Comparison of ENCODE assay signal across 26 cellular contexts in the genomic region with DNA sequence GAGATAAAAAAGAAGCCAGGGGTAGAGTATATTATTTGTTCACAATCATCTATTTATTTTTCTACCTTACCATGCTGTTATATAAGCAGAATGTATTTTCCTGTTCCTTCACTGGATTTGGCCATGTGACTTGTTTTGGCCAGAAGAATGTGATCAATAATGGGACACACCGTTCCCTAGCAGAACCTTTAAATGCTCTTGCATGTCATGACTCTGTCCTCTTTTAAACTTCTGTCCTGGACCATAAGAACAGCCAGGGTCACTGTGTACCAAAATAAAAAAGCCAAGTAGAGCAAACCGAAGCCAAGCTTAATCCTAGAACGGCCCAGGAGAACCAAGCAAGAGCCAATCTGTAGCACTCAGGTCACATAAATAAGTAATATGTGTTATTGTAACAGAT.
"Had no signal": no experiment of that assay in that cellular context is flagged by ENCODE, and none has a peak within 500 bp of the region (broad histone marks: within the 10 kb centered on the region; RNA-seq: fewer than 3 reads in every experiment).

No MANE protein-coding gene starts in this region.

- H3K9me3 ChIP-seq: colonic mucosa, esophagus squamous epithelium, gastrocnemius medialis, heart right ventricle, left ventricle myocardium inferior, lower lobe of right lung had no signal

- H3K27ac ChIP-seq: colonic mucosa, epithelial cell of prostate, esophagus squamous epithelium, gastrocnemius medialis, heart right ventricle, left ventricle myocardium inferior, lower lobe of right lung had no signal

- DNase-seq: colonic mucosa; cortex of kidney; effector CD8-positive, alpha-beta T cell; effector memory CD8-positive, alpha-beta T cell; endodermal cell; erythroblast; esophagus squamous epithelium; foreskin fibroblast; foreskin melanocyte; gastrocnemius medialis; glutamatergic neuron; head of caudate nucleus; heart right ventricle; hippocampal formation; left cardiac atrium; left ventricle myocardium inferior; lower lobe of right lung; mucosa of descending colon; naive thymus-derived CD4-positive, alpha-beta T cell had no signal

- H3K27ac Mint-ChIP-seq: dendritic cell treated with granulocyte-macrophage colony-stimulating factor and Interleukin-4, amounts not matched to agents 40 ng/mL and 50 ng/mL, for 4 days; effector memory CD8-positive, alpha-beta T cell; endodermal cell; mesothelial cell of epicardium; naive thymus-derived CD4-positive, alpha-beta T cell had no signal

- H3K36me3 ChIP-seq: colonic mucosa, esophagus squamous epithelium, gastrocnemius medialis, heart right ventricle, left ventricle myocardium inferior, lower lobe of right lung had no signal

- H3K27me3 ChIP-seq: colonic mucosa, esophagus squamous epithelium, gastrocnemius medialis, heart right ventricle had no signal

- H3K9me3 Mint-ChIP-seq: dendritic cell treated with granulocyte-macrophage colony-stimulating factor and Interleukin-4, amounts not matched to agents 40 ng/mL and 50 ng/mL, for 4 days; endodermal cell had no signal

- H3K4me3 ChIP-seq: colonic mucosa, esophagus squamous epithelium, gastrocnemius medialis, heart right ventricle, left ventricle myocardium inferior, lower lobe of right lung, mucosa of descending colon had no signal

- ATAC-seq: effector memory CD8-positive, alpha-beta T cell; esophagus mucosa; gastrocnemius medialis; heart right ventricle; left cardiac atrium; lower lobe of right lung; mucosa of descending colon; naive thymus-derived CD4-positive, alpha-beta T cell had no signal

- H3K4me1 Mint-ChIP-seq: endodermal cell had no signal

- H3K4me1 ChIP-seq: colonic mucosa, esophagus squamous epithelium, gastrocnemius medialis, left ventricle myocardium inferior, lower lobe of right lung had no signal

- H3K4me3 Mint-ChIP-seq: dendritic cell treated with granulocyte-macrophage colony-stimulating factor and Interleukin-4, amounts not matched to agents 40 ng/mL and 50 ng/mL, for 4 days; effector memory CD8-positive, alpha-beta T cell; endodermal cell; mesothelial cell of epicardium; naive thymus-derived CD4-positive, alpha-beta T cell had no signal

- FAIRE-seq: endometrium, islet of Langerhans, keratinocyte had no signal

- H3K36me3 Mint-ChIP-seq: mesothelial cell of epicardium; naive thymus-derived CD4-positive, alpha-beta T cell had no signal

- H3K27me3 Mint-ChIP-seq: dendritic cell treated with granulocyte-macrophage colony-stimulating factor and Interleukin-4, amounts not matched to agents 40 ng/mL and 50 ng/mL, for 4 days; effector memory CD8-positive, alpha-beta T cell; naive thymus-derived CD4-positive, alpha-beta T cell had no signal
